ENCODE assay signal across 20 cellular contexts in genomic region chr7:101089876-101090275, GRCh38. TPM values are rescaled to one million over a fixed set of nuclear protein-coding genes. Genes with fewer than 3 reads are reported as not detected.
DNase-seq lines count a peak whose midpoint lies in the region; ATAC-seq, FAIRE-seq and TF ChIP-seq lines count a peak whose summit lies in the region.
"Had no signal": no experiment of that assay in that cellular context is flagged by ENCODE, and none has a peak within 500 bp of the region (broad histone marks: within the 10 kb centered on the region; RNA-seq: fewer than 3 reads in every experiment).

No MANE protein-coding gene starts in this region.

- FAIRE-seq in GM12892 (lab: Jason Lieb, UNC), result peak; percentile 74
- FAIRE-seq: A549, HTR-8/SVneo had no signal

- H3K9me3 ChIP-seq in T-helper 17 cell (ENCODE audit: control insufficient read depth, low read length, poor library complexity, severe bottlenecking), result no peaks in the 10 kb centered on the region
- H3K9me3 ChIP-seq: A549, HAP-1 had no signal

- CTCF ChIA-PET in activated naive CD4-positive, alpha-beta T cell treated with anti-CD3 and anti-CD28 coated beads for 36 hours (lab: Charles Lee), result no interaction called here

- H3K9me3 Mint-ChIP-seq in activated naive CD4-positive, alpha-beta T cell treated with anti-CD3 and anti-CD28 coated beads, Interleukin-2, amount 50 U/mL, for 24 hours, result no peaks in the 10 kb centered on the region
- H3K9me3 Mint-ChIP-seq in activated naive CD4-positive, alpha-beta T cell treated with anti-CD3 and anti-CD28 coated beads for 36 hours, result no peaks in the 10 kb centered on the region
- H3K9me3 Mint-ChIP-seq in effector memory CD8-positive, alpha-beta T cell, result no peaks in the 10 kb centered on the region
- no peaks in the 10 kb centered on the region for H3K9me3 Mint-ChIP-seq in stimulated activated naive B cell treated with anti-CD40 and anti-IgM and Interleukin-4, amounts not matched to agents 10 μg/mL and 1 μg/mL and 100 μg/mL, for 72 hours

- no peak for TF ChIP-seq POLR2A in GM12892 (IDR thresholded peaks at IDR 0.05; ENCODE audit: low read depth, low read length)

- H3K27me3 Mint-ChIP-seq in activated naive CD4-positive, alpha-beta T cell treated with anti-CD3 and anti-CD28 coated beads, Interleukin-2, amount 50 U/mL, for 24 hours, result no peaks in the 10 kb centered on the region
- no peaks in the 10 kb centered on the region for H3K27me3 Mint-ChIP-seq in activated naive CD4-positive, alpha-beta T cell treated with anti-CD3 and anti-CD28 coated beads for 36 hours (ENCODE audit: low read depth)
- no peaks in the 10 kb centered on the region for H3K27me3 Mint-ChIP-seq in T-helper 17 cell
- H3K27me3 Mint-ChIP-seq in effector memory CD8-positive, alpha-beta T cell, result no peaks in the 10 kb centered on the region
- H3K27me3 Mint-ChIP-seq in stimulated activated naive B cell treated with anti-CD40 and anti-IgM and Interleukin-4, amounts not matched to agents 10 μg/mL and 1 μg/mL and 100 μg/mL, for 72 hours, result no peaks in the 10 kb centered on the region

- H3K4me1 Mint-ChIP-seq in activated naive CD4-positive, alpha-beta T cell treated with anti-CD3 and anti-CD28 coated beads, Interleukin-2, amount 50 U/mL, for 24 hours, result peaks cover 47% of the 10 kb centered on the region
- H3K4me1 Mint-ChIP-seq in activated naive CD4-positive, alpha-beta T cell treated with anti-CD3 and anti-CD28 coated beads for 36 hours (ENCODE audit: low read depth), result peaks cover 35% of the 10 kb centered on the region
- peaks cover 36% of the 10 kb centered on the region for H3K4me1 Mint-ChIP-seq in T-helper 17 cell
- H3K4me1 Mint-ChIP-seq in effector memory CD8-positive, alpha-beta T cell (ENCODE audit: low read depth in 2 of 2), result peaks cover 28 to 45% of the 10 kb centered on the region in 2 donors
- H3K4me1 Mint-ChIP-seq in stimulated activated naive B cell treated with anti-CD40 and anti-IgM and Interleukin-4, amounts not matched to agents 10 μg/mL and 1 μg/mL and 100 μg/mL, for 72 hours, result peaks cover 21 to 41% of the 10 kb centered on the region in 2 donors

- DNase-seq in activated naive CD4-positive, alpha-beta T cell treated with anti-CD3 and anti-CD28 coated beads for 36 hours, result no peak
- DNase-seq in GM12892 (ENCODE audit: insufficient read length) (no peak), T-helper 17 cell (no peak), AG08396 (ENCODE audit: low spot score) (no peak)
- no peak for DNase-seq in effector memory CD8-positive, alpha-beta T cell
- DNase-seq in stimulated activated naive B cell treated with anti-CD40 and anti-IgM and Interleukin-4, amounts not matched to agents 10 μg/mL and 1 μg/mL and 100 μg/mL, for 72 hours, result no peak
- no peak for DNase-seq in stimulated activated CD4-positive, alpha-beta T cell treated with anti-CD3 and anti-CD28 coated beads, Interleukin-2, amount 100 ng/mL, for 24 hours
- DNase-seq: C1 segment of cervical spinal cord; GF-D8; MV-4-11; NCI-H1417; NCI-H187 treated with DMSO at 0.1 percent for 48 hours; NCI-H446 treated with DMSO at 0.1 percent for 48 hours; NK-92 treated with Interleukin-12 subunit alpha and Interleukin-12 subunit beta, amount 100 ng/mL, for 24 hours; OCI-M1 had no signal

- H3K36me3 Mint-ChIP-seq in activated naive CD4-positive, alpha-beta T cell treated with anti-CD3 and anti-CD28 coated beads, Interleukin-2, amount 50 U/mL, for 24 hours, result peaks cover 7% of the 10 kb centered on the region
- peaks cover 37% of the 10 kb centered on the region for H3K36me3 Mint-ChIP-seq in activated naive CD4-positive, alpha-beta T cell treated with anti-CD3 and anti-CD28 coated beads for 36 hours (ENCODE audit: low read depth)
- peaks cover 6% of the 10 kb centered on the region for H3K36me3 Mint-ChIP-seq in T-helper 17 cell (ENCODE audit: low read depth)
- H3K36me3 Mint-ChIP-seq in effector memory CD8-positive, alpha-beta T cell (ENCODE audit: insufficient read depth), result peaks cover 42% of the 10 kb centered on the region
- peaks cover 37 to 55% of the 10 kb centered on the region in 2 donors for H3K36me3 Mint-ChIP-seq in stimulated activated naive B cell treated with anti-CD40 and anti-IgM and Interleukin-4, amounts not matched to agents 10 μg/mL and 1 μg/mL and 100 μg/mL, for 72 hours

- ATAC-seq in T-helper 17 cell, result no peak
- no peak for ATAC-seq in effector memory CD8-positive, alpha-beta T cell (replicated peaks)
- no peak for ATAC-seq in stimulated activated naive B cell treated with anti-CD40 and anti-IgM and Interleukin-4, amounts not matched to agents 10 μg/mL and 1 μg/mL and 100 μg/mL, for 72 hours (replicated peaks)
- ATAC-seq: A549 had no signal

- peak overlapping the region; percentile 70 for H3K27ac Mint-ChIP-seq in activated naive CD4-positive, alpha-beta T cell treated with anti-CD3 and anti-CD28 coated beads, Interleukin-2, amount 50 U/mL, for 24 hours
- no peak overlapping the region for H3K27ac Mint-ChIP-seq in activated naive CD4-positive, alpha-beta T cell treated with anti-CD3 and anti-CD28 coated beads for 36 hours
- peak overlapping the region; percentile 71 for H3K27ac Mint-ChIP-seq in T-helper 17 cell
- H3K27ac Mint-ChIP-seq in effector memory CD8-positive, alpha-beta T cell, result peak overlapping the region; percentile 54 to 62
- no peak overlapping the region for H3K27ac Mint-ChIP-seq in stimulated activated naive B cell treated with anti-CD40 and anti-IgM and Interleukin-4, amounts not matched to agents 10 μg/mL and 1 μg/mL and 100 μg/mL, for 72 hours

- peak overlapping the region; percentile 36 for H3K4me3 Mint-ChIP-seq in activated naive CD4-positive, alpha-beta T cell treated with anti-CD3 and anti-CD28 coated beads, Interleukin-2, amount 50 U/mL, for 24 hours
- H3K4me3 Mint-ChIP-seq in activated naive CD4-positive, alpha-beta T cell treated with anti-CD3 and anti-CD28 coated beads for 36 hours, result no peak overlapping the region
- peak overlapping the region; percentile 62 for H3K4me3 Mint-ChIP-seq in T-helper 17 cell
- no peak overlapping the region for H3K4me3 Mint-ChIP-seq in effector memory CD8-positive, alpha-beta T cell
- no peak overlapping the region for H3K4me3 Mint-ChIP-seq in stimulated activated naive B cell treated with anti-CD40 and anti-IgM and Interleukin-4, amounts not matched to agents 10 μg/mL and 1 μg/mL and 100 μg/mL, for 72 hours

- intact Hi-C loops in activated naive CD4-positive, alpha-beta T cell treated with anti-CD3 and anti-CD28 coated beads for 36 hours (cut with micrococcal nuclease), result no loop called here

RNA-seq across cellular contexts. Expression of gene TRIM56, which starts 4.6 kb away (rescaled TPM):
- 10 to 100 TPM; 41.4 to 41.7 TPM for total RNA-seq in activated naive CD4-positive, alpha-beta T cell treated with anti-CD3 and anti-CD28 coated beads for 36 hours
- 17.0 TPM for polyA plus RNA-seq in GM12892 (2012; ENCODE audit: missing spikeins)
- total RNA-seq in T-helper 17 cell, result 10 to 100 TPM; 38.4 to 46.6 TPM

RNA-seq across cellular contexts. Expression of gene SERPINE1, which starts 37.0 kb away (rescaled TPM):
- under 1 TPM in 1 of 2 experiments, not detected in 1; 0.07 TPM for total RNA-seq in activated naive CD4-positive, alpha-beta T cell treated with anti-CD3 and anti-CD28 coated beads for 36 hours
- 0.61 TPM for polyA plus RNA-seq in GM12892 (2012; ENCODE audit: missing spikeins)
- total RNA-seq in T-helper 17 cell, result 1 to 10 TPM in 1 of 2 donors, under 1 TPM in 1; 0.32 to 2.5 TPM
- total RNA-seq: SK-MEL-5 had no signal

Comparison
In these comparisons a context has a peak if more than half of its experiments do, and no peak if none do; other contexts are left out.
1. H3K27ac Mint-ChIP-seq: peak in activated naive CD4-positive, alpha-beta T cell treated with anti-CD3 and anti-CD28 coated beads, Interleukin-2, amount 50 U/mL, for 24 hours (single experiment), T-helper 17 cell (single experiment) and effector memory CD8-positive, alpha-beta T cell (2 of 2); none in activated naive CD4-positive, alpha-beta T cell treated with anti-CD3 and anti-CD28 coated beads for 36 hours (single experiment) and stimulated activated naive B cell treated with anti-CD40 and anti-IgM and Interleukin-4, amounts not matched to agents 10 μg/mL and 1 μg/mL and 100 μg/mL, for 72 hours (single experiment).
2. H3K4me3 Mint-ChIP-seq: peak in activated naive CD4-positive, alpha-beta T cell treated with anti-CD3 and anti-CD28 coated beads, Interleukin-2, amount 50 U/mL, for 24 hours (single experiment) and T-helper 17 cell (single experiment); none in activated naive CD4-positive, alpha-beta T cell treated with anti-CD3 and anti-CD28 coated beads for 36 hours (single experiment), effector memory CD8-positive, alpha-beta T cell (0 of 2) and stimulated activated naive B cell treated with anti-CD40 and anti-IgM and Interleukin-4, amounts not matched to agents 10 μg/mL and 1 μg/mL and 100 μg/mL, for 72 hours (0 of 2).